In the genomic region with DNA sequence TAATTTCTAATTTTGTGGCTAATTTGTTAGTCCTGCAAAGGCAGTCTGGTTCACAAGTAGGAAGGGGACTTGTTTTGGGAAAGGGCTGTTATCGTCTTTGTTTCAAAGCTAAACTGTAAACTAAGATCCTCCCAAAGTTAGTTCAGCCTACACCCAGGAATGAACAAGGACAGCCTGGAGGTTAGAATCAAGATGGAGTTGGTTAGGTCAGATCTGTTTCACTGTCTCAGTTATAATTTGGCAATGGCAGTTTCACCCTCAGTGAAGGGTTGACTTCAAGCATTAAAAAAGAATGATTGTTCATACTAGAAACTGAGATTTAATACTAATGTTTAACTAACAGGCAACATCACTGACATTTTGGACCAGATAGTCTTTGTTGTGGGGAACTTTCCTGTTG, we compare ENCODE assay signal across 29 cellular contexts.
"Had no signal": no experiment of that assay in that cellular context is flagged by ENCODE, and none has a peak within 500 bp of the region (broad histone marks: within the 10 kb centered on the region; RNA-seq: fewer than 3 reads in every experiment).

No MANE protein-coding gene starts in this region.

- H3K27me3 ChIP-seq: brain microvascular endothelial cell, esophagus squamous epithelium, gastroesophageal sphincter, heart right ventricle had no signal

- H3K27me3 Mint-ChIP-seq: activated T-helper 17 cell treated with anti-CD3 and anti-CD28 coated beads, Interleukin-2, amount 50 U/mL, for 72 hours had no signal

- H3K4me1 Mint-ChIP-seq: activated T-helper 17 cell treated with anti-CD3 and anti-CD28 coated beads, Interleukin-2, amount 50 U/mL, for 72 hours; central memory CD8-positive, alpha-beta T cell had no signal

- H3K9me3 Mint-ChIP-seq: activated CD8-positive, alpha-beta T cell treated with anti-CD3 and anti-CD28 coated beads for 36 hours; activated T-cell treated with anti-CD3 and anti-CD28 coated beads, Interleukin-2, amount 50 U/mL, for 4 hours; activated T-helper 17 cell treated with anti-CD3 and anti-CD28 coated beads, Interleukin-2, amount 50 U/mL, for 72 hours; central memory CD8-positive, alpha-beta T cell; dendritic cell treated with granulocyte-macrophage colony-stimulating factor and Interleukin-4, amounts not matched to agents 40 ng/mL and 50 ng/mL, for 4 days had no signal

- H3K27ac ChIP-seq: brain microvascular endothelial cell, coronary artery, epithelial cell of prostate, esophagus squamous epithelium, gastroesophageal sphincter, heart right ventricle had no signal

- H3K36me3 Mint-ChIP-seq: activated naive CD8-positive, alpha-beta T cell had no signal

- H3K4me3 ChIP-seq: coronary artery, dorsolateral prefrontal cortex, esophagus squamous epithelium, gastroesophageal sphincter, heart right ventricle had no signal

- H3K36me3 ChIP-seq: brain microvascular endothelial cell, esophagus squamous epithelium, gastroesophageal sphincter, heart right ventricle had no signal

- H3K9me3 ChIP-seq: esophagus squamous epithelium, gastroesophageal sphincter, heart right ventricle had no signal

- DNase-seq: activated CD4-positive, alpha-beta T cell treated with anti-CD3 and anti-CD28 coated beads for 4 hours; activated CD4-positive, alpha-beta T cell treated with anti-CD3 and anti-CD28 coated beads, Interleukin-2, amount 50 U/mL, for 1 hour; activated CD4-positive, alpha-beta T cell treated with anti-CD3 and anti-CD28 coated beads, Interleukin-2, amount 50 U/mL, for 48 hours; activated CD4-positive, CD25-positive, alpha-beta regulatory T cell; activated CD4-positive, CD25-positive, alpha-beta regulatory T cell treated with anti-CD3 and anti-CD28 coated beads, Interleukin-2, amount 50 U/mL, for 72 hours; activated CD8-positive, alpha-beta memory T cell treated with anti-CD3 and anti-CD28 coated beads for 24 hours; activated CD8-positive, alpha-beta T cell treated with anti-CD3 and anti-CD28 coated beads for 36 hours; activated effector memory CD4-positive, alpha-beta T cell treated with Interleukin-2 at 50 U/mL for 16 hours; activated gamma-delta T cell treated with Interleukin-2 at 50 U/mL for 16 hours; activated naive CD4-positive, alpha-beta T cell treated with anti-CD3 and anti-CD28 coated beads, Interleukin-2, amount 50 U/mL, for 16 hours; activated naive CD4-positive, alpha-beta T cell treated with Interleukin-2 at 50 U/mL for 16 hours; activated T-cell treated with anti-CD3 and anti-CD28 coated beads, Interleukin-2, amount 50 U/mL, for 4 hours; amniotic stem cell; anterior cingulate cortex; brain microvascular endothelial cell; dorsolateral prefrontal cortex; effector memory CD4-positive, alpha-beta T cell; esophagus squamous epithelium; foreskin melanocyte; heart right ventricle; T-helper 1 cell; T-helper 2 cell had no signal

- H3K4me3 Mint-ChIP-seq: activated CD8-positive, alpha-beta T cell treated with anti-CD3 and anti-CD28 coated beads for 36 hours; activated naive CD8-positive, alpha-beta T cell; activated T-cell treated with anti-CD3 and anti-CD28 coated beads, Interleukin-2, amount 50 U/mL, for 4 hours; activated T-helper 17 cell treated with anti-CD3 and anti-CD28 coated beads, Interleukin-2, amount 50 U/mL, for 72 hours; central memory CD8-positive, alpha-beta T cell; dendritic cell treated with granulocyte-macrophage colony-stimulating factor and Interleukin-4, amounts not matched to agents 40 ng/mL and 50 ng/mL, for 4 days had no signal

- H3K27ac Mint-ChIP-seq: activated CD8-positive, alpha-beta T cell treated with anti-CD3 and anti-CD28 coated beads for 36 hours; activated naive CD8-positive, alpha-beta T cell; activated T-helper 17 cell treated with anti-CD3 and anti-CD28 coated beads, Interleukin-2, amount 50 U/mL, for 72 hours; dendritic cell treated with granulocyte-macrophage colony-stimulating factor and Interleukin-4, amounts not matched to agents 40 ng/mL and 50 ng/mL, for 4 days had no signal

- ATAC-seq: activated CD8-positive, alpha-beta T cell treated with anti-CD3 and anti-CD28 coated beads for 36 hours; activated T-cell treated with anti-CD3 and anti-CD28 coated beads, Interleukin-2, amount 50 U/mL, for 4 hours; activated T-helper 17 cell treated with anti-CD3 and anti-CD28 coated beads, Interleukin-2, amount 50 U/mL, for 72 hours; gastroesophageal sphincter; heart right ventricle had no signal
